In the genomic region with DNA sequence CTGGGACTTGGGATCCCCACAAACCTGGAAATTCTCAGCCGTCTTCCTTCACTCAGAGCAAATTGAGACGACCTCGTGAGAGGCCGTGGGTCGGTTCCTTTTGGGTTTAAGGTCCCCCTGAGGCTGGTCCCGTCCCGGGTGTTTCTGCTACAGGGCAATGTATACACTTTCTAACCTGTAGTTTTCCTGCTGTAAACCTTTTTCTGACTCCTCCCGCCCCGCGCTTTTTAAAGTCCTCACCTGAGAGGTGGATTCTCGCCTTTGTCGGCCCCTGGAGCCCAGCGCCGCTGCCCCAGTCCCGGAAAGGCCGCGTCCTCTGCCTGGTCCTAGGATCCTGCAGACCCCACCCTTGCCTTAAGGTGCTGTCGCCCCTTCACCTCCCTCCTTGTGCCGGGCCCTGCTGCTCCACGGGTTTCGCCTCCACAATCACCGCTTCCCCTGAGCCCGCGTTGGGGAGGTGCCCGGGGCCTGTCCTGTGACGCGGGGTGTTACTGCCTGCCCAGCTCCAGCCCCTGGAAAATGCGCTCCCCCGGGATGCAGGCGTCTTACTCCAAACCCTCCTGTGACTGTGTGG, we compare ENCODE assay signal across 1 cellular context.
TF ChIP-seq lines count a peak whose summit lies in the region.

No MANE protein-coding gene starts in this region.

TF ChIP-seq in K562, 482 proteins besides CTCF, POLR2A, EP300 and RAD21 (continued from another document):
- TF ChIP-seq, protein P1, sequence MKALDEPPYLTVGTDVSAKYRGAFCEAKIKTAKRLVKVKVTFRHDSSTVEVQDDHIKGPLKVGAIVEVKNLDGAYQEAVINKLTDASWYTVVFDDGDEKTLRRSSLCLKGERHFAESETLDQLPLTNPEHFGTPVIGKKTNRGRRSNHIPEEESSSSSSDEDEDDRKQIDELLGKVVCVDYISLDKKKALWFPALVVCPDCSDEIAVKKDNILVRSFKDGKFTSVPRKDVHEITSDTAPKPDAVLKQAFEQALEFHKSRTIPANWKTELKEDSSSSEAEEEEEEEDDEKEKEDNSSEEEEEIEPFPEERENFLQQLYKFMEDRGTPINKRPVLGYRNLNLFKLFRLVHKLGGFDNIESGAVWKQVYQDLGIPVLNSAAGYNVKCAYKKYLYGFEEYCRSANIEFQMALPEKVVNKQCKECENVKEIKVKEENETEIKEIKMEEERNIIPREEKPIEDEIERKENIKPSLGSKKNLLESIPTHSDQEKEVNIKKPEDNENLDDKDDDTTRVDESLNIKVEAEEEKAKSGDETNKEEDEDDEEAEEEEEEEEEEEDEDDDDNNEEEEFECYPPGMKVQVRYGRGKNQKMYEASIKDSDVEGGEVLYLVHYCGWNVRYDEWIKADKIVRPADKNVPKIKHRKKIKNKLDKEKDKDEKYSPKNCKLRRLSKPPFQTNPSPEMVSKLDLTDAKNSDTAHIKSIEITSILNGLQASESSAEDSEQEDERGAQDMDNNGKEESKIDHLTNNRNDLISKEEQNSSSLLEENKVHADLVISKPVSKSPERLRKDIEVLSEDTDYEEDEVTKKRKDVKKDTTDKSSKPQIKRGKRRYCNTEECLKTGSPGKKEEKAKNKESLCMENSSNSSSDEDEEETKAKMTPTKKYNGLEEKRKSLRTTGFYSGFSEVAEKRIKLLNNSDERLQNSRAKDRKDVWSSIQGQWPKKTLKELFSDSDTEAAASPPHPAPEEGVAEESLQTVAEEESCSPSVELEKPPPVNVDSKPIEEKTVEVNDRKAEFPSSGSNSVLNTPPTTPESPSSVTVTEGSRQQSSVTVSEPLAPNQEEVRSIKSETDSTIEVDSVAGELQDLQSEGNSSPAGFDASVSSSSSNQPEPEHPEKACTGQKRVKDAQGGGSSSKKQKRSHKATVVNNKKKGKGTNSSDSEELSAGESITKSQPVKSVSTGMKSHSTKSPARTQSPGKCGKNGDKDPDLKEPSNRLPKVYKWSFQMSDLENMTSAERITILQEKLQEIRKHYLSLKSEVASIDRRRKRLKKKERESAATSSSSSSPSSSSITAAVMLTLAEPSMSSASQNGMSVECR (CRISPR knock-in tag; IDR thresholded peaks at IDR 0.05), result peak; percentile 58; the same call in 1 of the 2 replicates
- TF ChIP-seq DPF2 (IDR thresholded peaks at IDR 0.05), result no peak
- TF ChIP-seq ZNF12 (CRISPR knock-in tag; IDR thresholded peaks at IDR 0.05), result 0 out of 2 replicates have a peak, but pooled peaks have one; percentile 4
- TF ChIP-seq FOXK2 (conservative IDR thresholded peaks at IDR 0.05 in 1 of 2, IDR thresholded peaks at IDR 0.05 in 1 of 2; ENCODE audit: low read depth in 2 of 2), result 0 out of 4 replicates have a peak, but pooled peaks of 1 of the 2 experiments have one; percentile 21
- TF ChIP-seq ZNF830 (CRISPR knock-in tag; IDR thresholded peaks at IDR 0.05), result 0 out of 2 replicates have a peak, but pooled peaks have one; percentile 53
- no peak for TF ChIP-seq HNRNPL (IDR thresholded peaks at IDR 0.05; ENCODE audit: low read depth, low read length)
- TF ChIP-seq ZNF778 (CRISPR knock-in tag; IDR thresholded peaks at IDR 0.05), result no peak
- TF ChIP-seq RBFOX2 (IDR thresholded peaks at IDR 0.05; ENCODE audit: low read depth, low read length), result peak; percentile 66
- TF ChIP-seq ZNF507 (tag; conservative IDR thresholded peaks at IDR 0.05), result no peak
- peak; percentile 59 for TF ChIP-seq ELF1 (tag; IDR thresholded peaks at IDR 0.05)
- no peak for TF ChIP-seq CBX3 (IDR thresholded peaks at IDR 0.05; ENCODE audit: borderline replicate concordance in 1 of 2, low read length in 2 of 2)
- TF ChIP-seq PHF20 (IDR thresholded peaks at IDR 0.05; ENCODE audit: partially characterized antibody), result peak; percentile 63
- TF ChIP-seq RFX1 (IDR thresholded peaks at IDR 0.05), result no peak
- peak; percentile 70; the same call in 1 of the 2 replicates for TF ChIP-seq PHF8 (IDR thresholded peaks at IDR 0.05; ENCODE audit: borderline replicate concordance, low read length)
- no peak for TF ChIP-seq MAFG (tag; conservative IDR thresholded peaks at IDR 0.05)
- TF ChIP-seq, protein P2, sequence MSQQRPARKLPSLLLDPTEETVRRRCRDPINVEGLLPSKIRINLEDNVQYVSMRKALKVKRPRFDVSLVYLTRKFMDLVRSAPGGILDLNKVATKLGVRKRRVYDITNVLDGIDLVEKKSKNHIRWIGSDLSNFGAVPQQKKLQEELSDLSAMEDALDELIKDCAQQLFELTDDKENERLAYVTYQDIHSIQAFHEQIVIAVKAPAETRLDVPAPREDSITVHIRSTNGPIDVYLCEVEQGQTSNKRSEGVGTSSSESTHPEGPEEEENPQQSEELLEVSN (IDR thresholded peaks at IDR 0.05; ENCODE audit: borderline replicate concordance in 1 of 2, extremely low read depth in 1 of 2, insufficient read depth in 1 of 2, insufficient read length in 1 of 2, low read depth in 1 of 2, low read length in 1 of 2, poor library complexity in 1 of 2, severe bottlenecking in 1 of 2), result peak in 1 of 2 experiments; percentile 34
- no peak for TF ChIP-seq MYBL2 (IDR thresholded peaks at IDR 0.05; ENCODE audit: low read depth)
- TF ChIP-seq MYBL2 (CRISPR knock-in tag; IDR thresholded peaks at IDR 0.05; ENCODE audit: borderline replicate concordance), result no peak
- no peak for TF ChIP-seq ZNF57 (CRISPR knock-in tag; IDR thresholded peaks at IDR 0.05)
- no peak for TF ChIP-seq PCBP2 (IDR thresholded peaks at IDR 0.05; ENCODE audit: low read depth, low read length, poor library complexity, severe bottlenecking)
- TF ChIP-seq ZFX (CRISPR knock-in tag; IDR thresholded peaks at IDR 0.05), result peak; percentile 75
- TF ChIP-seq ZNF583 (CRISPR knock-in tag; IDR thresholded peaks at IDR 0.05), result no peak
- TF ChIP-seq, protein P3, sequence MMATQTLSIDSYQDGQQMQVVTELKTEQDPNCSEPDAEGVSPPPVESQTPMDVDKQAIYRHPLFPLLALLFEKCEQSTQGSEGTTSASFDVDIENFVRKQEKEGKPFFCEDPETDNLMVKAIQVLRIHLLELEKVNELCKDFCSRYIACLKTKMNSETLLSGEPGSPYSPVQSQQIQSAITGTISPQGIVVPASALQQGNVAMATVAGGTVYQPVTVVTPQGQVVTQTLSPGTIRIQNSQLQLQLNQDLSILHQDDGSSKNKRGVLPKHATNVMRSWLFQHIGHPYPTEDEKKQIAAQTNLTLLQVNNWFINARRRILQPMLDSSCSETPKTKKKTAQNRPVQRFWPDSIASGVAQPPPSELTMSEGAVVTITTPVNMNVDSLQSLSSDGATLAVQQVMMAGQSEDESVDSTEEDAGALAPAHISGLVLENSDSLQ (IDR thresholded peaks at IDR 0.05), result no peak
- TF ChIP-seq CAMTA2 (CRISPR knock-in tag; conservative IDR thresholded peaks at IDR 0.05), result no peak
- TF ChIP-seq, protein P4, sequence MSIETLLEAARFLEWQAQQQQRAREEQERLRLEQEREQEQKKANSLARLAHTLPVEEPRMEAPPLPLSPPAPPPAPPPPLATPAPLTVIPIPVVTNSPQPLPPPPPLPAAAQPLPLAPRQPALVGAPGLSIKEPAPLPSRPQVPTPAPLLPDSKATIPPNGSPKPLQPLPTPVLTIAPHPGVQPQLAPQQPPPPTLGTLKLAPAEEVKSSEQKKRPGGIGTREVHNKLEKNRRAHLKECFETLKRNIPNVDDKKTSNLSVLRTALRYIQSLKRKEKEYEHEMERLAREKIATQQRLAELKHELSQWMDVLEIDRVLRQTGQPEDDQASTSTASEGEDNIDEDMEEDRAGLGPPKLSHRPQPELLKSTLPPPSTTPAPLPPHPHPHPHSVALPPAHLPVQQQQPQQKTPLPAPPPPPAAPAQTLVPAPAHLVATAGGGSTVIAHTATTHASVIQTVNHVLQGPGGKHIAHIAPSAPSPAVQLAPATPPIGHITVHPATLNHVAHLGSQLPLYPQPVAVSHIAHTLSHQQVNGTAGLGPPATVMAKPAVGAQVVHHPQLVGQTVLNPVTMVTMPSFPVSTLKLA (conservative IDR thresholded peaks at IDR 0.05), result peak; percentile 2 to 31; a peak in 1 of 4 replicates
- no peak for TF ChIP-seq GABPB2 (CRISPR knock-in tag; conservative IDR thresholded peaks at IDR 0.05)
- TF ChIP-seq, protein P5, sequence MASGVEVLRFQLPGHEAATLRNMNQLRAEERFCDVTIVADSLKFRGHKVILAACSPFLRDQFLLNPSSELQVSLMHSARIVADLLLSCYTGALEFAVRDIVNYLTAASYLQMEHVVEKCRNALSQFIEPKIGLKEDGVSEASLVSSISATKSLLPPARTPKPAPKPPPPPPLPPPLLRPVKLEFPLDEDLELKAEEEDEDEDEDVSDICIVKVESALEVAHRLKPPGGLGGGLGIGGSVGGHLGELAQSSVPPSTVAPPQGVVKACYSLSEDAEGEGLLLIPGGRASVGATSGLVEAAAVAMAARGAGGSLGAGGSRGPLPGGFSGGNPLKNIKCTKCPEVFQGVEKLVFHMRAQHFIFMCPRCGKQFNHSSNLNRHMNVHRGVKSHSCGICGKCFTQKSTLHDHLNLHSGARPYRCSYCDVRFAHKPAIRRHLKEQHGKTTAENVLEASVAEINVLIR (CRISPR knock-in tag; IDR thresholded peaks at IDR 0.05), result no peak
- TF ChIP-seq GABPA (tag; conservative IDR thresholded peaks at IDR 0.05; ENCODE audit: low read depth), result no peak
